In the genomic region with DNA sequence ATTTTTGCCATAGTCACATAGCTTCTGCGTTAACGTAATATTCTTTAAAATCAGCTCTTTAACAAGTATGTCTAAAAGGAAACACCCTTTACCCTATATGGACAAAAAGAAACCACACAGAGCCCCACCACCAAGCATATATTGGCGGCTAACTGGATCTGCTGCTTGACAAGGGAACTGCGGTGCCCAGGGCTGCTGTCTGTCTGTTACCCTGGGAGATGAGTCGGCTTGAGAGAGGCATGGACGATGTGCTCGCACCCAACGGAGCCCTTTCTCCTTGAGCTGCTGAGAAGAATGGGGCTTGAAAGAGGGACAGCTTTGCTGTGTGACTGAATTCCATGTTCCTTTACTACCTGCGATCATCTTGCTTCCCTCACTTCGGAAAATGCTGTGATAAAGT, we compare ENCODE assay signal across 9 cellular contexts.
A peak's percentile ranks its signal among the peaks of the same experiment; 100 is the strongest.
DNase-seq lines count a peak whose midpoint lies in the region; ATAC-seq lines count a peak whose summit lies in the region.
"Had no signal": no experiment of that assay in that cellular context is flagged by ENCODE, and none has a peak within 500 bp of the region (broad histone marks: within the 10 kb centered on the region; RNA-seq: fewer than 3 reads in every experiment).

No MANE protein-coding gene starts in this region.

- DNase-seq in SIG-M5 treated with dmso at 0.1 percent for 504 hours (lab: John Stamatoyannopoulos, UW; ENCODE audit: unreplicated experiment) (peak; percentile 16), SIG-M5 (lab: John Stamatoyannopoulos, UW) (no peak), NCI-H345 (lab: John Stamatoyannopoulos, UW) (peak; percentile 30), astrocyte of the hippocampus (ENCODE audit: low read depth, low spot score) (peak; percentile 31), retina (peak; percentile 63), left lobe of liver (ENCODE audit: low spot score) (no peak)
- no peak for DNase-seq in central memory CD4-positive, alpha-beta T cell
- DNase-seq: activated B cell treated with CpG ODN at 0.5 μM for 24 hours had no signal

- no peak for ATAC-seq in activated CD4-positive, CD25-positive, alpha-beta regulatory T cell treated with anti-CD3 and anti-CD28 coated beads, Interleukin-2, amount 50 U/mL, for 24 hours
- no peak for ATAC-seq in left lobe of liver

Comparison
In these comparisons a context has a peak if more than half of its experiments do, and no peak if none do; other contexts are left out.
1. DNase-seq: peak in SIG-M5 treated with dmso at 0.1 percent for 504 hours (single experiment), NCI-H345 (single experiment), astrocyte of the hippocampus (single experiment) and retina (single experiment); none in SIG-M5 (single experiment), central memory CD4-positive, alpha-beta T cell (single experiment) and left lobe of liver (single experiment).